ENCODE assay signal across 1 cellular context in the genomic region with DNA sequence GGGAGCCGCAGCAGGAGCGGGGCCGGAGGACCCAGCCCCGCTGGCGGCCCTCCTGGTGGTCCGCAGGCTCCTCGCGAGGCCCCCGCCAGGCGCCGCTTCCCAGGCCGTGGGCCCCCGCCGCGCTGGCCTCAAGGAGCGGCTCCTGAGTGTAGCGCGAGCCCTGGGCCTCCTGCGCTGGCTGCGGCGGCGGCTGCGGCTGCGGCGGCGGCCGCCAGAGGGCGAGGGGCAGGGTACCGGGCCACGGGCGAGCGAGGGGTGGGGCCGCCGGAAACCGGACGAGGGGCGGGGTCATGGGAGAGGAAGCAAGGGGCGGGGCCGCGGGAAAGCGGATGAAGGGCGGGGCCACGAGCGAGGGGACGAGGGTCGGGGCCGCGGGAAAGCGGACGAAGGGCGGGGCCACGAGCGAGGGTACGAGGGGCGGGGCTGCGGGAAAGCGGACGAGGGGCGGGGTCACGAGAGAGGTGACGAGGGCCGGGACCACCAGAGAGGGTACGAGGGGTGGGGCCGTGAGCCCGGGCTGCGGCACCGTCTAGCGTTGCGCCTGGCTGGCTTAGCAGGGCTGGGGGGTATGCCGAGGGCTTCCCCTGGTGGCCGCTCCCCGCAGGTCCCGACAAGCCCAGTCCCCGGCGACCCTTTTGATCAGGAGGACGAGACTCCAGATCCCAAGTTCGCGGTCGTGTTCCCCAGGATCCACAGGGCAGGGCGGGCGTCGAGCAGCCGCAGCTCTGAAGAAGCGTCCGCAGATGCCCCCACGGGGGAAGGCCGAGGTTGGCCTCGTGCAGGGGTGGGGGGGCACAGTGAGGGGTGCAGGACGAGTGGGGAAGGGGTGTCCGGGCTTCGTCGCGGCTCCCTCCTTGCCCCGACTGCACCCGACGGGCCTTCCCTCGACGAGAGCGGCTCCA.
TF ChIP-seq lines count a peak whose summit lies in the region.

No MANE protein-coding gene starts in this region.

TF ChIP-seq in K562, 482 proteins besides CTCF, POLR2A, EP300 and RAD21 (continued from another document and continues in another):
- TF ChIP-seq ARID3B (CRISPR knock-in tag; IDR thresholded peaks at IDR 0.05; ENCODE audit: borderline replicate concordance), result no peak
- TF ChIP-seq GTF2F1 (IDR thresholded peaks at IDR 0.05; ENCODE audit: low read depth, low read length), result no peak
- TF ChIP-seq, protein P1, sequence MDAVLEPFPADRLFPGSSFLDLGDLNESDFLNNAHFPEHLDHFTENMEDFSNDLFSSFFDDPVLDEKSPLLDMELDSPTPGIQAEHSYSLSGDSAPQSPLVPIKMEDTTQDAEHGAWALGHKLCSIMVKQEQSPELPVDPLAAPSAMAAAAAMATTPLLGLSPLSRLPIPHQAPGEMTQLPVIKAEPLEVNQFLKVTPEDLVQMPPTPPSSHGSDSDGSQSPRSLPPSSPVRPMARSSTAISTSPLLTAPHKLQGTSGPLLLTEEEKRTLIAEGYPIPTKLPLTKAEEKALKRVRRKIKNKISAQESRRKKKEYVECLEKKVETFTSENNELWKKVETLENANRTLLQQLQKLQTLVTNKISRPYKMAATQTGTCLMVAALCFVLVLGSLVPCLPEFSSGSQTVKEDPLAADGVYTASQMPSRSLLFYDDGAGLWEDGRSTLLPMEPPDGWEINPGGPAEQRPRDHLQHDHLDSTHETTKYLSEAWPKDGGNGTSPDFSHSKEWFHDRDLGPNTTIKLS (IDR thresholded peaks at IDR 0.05; ENCODE audit: borderline replicate concordance, low read depth), result 0 out of 2 replicates have a peak, but pooled peaks have one; percentile 27
- TF ChIP-seq NR1H2 (CRISPR knock-in tag; IDR thresholded peaks at IDR 0.05), result 0 out of 2 replicates have a peak, but pooled peaks have one; percentile 56
- TF ChIP-seq, protein P2, sequence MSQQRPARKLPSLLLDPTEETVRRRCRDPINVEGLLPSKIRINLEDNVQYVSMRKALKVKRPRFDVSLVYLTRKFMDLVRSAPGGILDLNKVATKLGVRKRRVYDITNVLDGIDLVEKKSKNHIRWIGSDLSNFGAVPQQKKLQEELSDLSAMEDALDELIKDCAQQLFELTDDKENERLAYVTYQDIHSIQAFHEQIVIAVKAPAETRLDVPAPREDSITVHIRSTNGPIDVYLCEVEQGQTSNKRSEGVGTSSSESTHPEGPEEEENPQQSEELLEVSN (IDR thresholded peaks at IDR 0.05; ENCODE audit: borderline replicate concordance in 1 of 2, extremely low read depth in 1 of 2, insufficient read depth in 1 of 2, insufficient read length in 1 of 2, low read depth in 1 of 2, low read length in 1 of 2, poor library complexity in 1 of 2, severe bottlenecking in 1 of 2), result peak; percentile 3 to 90
- no peak for TF ChIP-seq ATF1 (CRISPR knock-in tag; IDR thresholded peaks at IDR 0.05)
- TF ChIP-seq ATF1 (tag; IDR thresholded peaks at IDR 0.05), result 0 out of 2 replicates have a peak, but pooled peaks have one; percentile 9
- peak; percentile 48 for TF ChIP-seq HNRNPLL (IDR thresholded peaks at IDR 0.05; ENCODE audit: low read depth, low read length, poor library complexity, severe bottlenecking)
- no peak for TF ChIP-seq ZMIZ1 (IDR thresholded peaks at IDR 0.05; ENCODE audit: low read depth in 2 of 2, low read length in 2 of 2)
- TF ChIP-seq RERE (CRISPR knock-in tag; IDR thresholded peaks at IDR 0.05; ENCODE audit: borderline replicate concordance), result 0 out of 2 replicates have a peak, but pooled peaks have one; percentile 42
- TF ChIP-seq REST (CRISPR knock-in tag; IDR thresholded peaks at IDR 0.05; ENCODE audit: low read depth), result 0 out of 2 replicates have a peak, but pooled peaks have one; percentile 1
- peak; percentile 26; the same call in 1 of the 2 replicates for TF ChIP-seq ESRRA (IDR thresholded peaks at IDR 0.05; ENCODE audit: borderline replicate concordance, low read depth)
- TF ChIP-seq, protein P3, sequence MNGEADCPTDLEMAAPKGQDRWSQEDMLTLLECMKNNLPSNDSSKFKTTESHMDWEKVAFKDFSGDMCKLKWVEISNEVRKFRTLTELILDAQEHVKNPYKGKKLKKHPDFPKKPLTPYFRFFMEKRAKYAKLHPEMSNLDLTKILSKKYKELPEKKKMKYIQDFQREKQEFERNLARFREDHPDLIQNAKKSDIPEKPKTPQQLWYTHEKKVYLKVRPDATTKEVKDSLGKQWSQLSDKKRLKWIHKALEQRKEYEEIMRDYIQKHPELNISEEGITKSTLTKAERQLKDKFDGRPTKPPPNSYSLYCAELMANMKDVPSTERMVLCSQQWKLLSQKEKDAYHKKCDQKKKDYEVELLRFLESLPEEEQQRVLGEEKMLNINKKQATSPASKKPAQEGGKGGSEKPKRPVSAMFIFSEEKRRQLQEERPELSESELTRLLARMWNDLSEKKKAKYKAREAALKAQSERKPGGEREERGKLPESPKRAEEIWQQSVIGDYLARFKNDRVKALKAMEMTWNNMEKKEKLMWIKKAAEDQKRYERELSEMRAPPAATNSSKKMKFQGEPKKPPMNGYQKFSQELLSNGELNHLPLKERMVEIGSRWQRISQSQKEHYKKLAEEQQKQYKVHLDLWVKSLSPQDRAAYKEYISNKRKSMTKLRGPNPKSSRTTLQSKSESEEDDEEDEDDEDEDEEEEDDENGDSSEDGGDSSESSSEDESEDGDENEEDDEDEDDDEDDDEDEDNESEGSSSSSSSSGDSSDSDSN (IDR thresholded peaks at IDR 0.05; ENCODE audit: borderline replicate concordance in 1 of 2, low read depth in 2 of 2, low read length in 2 of 2), result peak in 1 of 2 experiments; percentile 69; a peak in 2 of 4 replicates
- TF ChIP-seq RBFOX2 (IDR thresholded peaks at IDR 0.05; ENCODE audit: low read depth, low read length), result peak; percentile 57; the same call in 1 of the 2 replicates
- 0 out of 2 replicates have a peak, but pooled peaks have one; percentile 34 for TF ChIP-seq ZNF76 (CRISPR knock-in tag; IDR thresholded peaks at IDR 0.05; ENCODE audit: borderline replicate concordance)
- TF ChIP-seq MAZ (CRISPR knock-in tag; conservative IDR thresholded peaks at IDR 0.05 in 1 of 2, IDR thresholded peaks at IDR 0.05 in 1 of 2), result peak; percentile 70 to 91
- TF ChIP-seq MIER1 (IDR thresholded peaks at IDR 0.05; ENCODE audit: low read depth), result no peak
- TF ChIP-seq NEUROD1 (IDR thresholded peaks at IDR 0.05; ENCODE audit: borderline replicate concordance, low read depth, low read length, partially characterized antibody), result peak; percentile 34
- TF ChIP-seq RBM25 (IDR thresholded peaks at IDR 0.05; ENCODE audit: low read depth, low read length, severe bottlenecking), result peak; percentile 40
- peak; percentile 86 for TF ChIP-seq L3MBTL2 (IDR thresholded peaks at IDR 0.05)
- TF ChIP-seq TGIF2 (CRISPR knock-in tag; IDR thresholded peaks at IDR 0.05), result no peak
- TF ChIP-seq, protein P4, sequence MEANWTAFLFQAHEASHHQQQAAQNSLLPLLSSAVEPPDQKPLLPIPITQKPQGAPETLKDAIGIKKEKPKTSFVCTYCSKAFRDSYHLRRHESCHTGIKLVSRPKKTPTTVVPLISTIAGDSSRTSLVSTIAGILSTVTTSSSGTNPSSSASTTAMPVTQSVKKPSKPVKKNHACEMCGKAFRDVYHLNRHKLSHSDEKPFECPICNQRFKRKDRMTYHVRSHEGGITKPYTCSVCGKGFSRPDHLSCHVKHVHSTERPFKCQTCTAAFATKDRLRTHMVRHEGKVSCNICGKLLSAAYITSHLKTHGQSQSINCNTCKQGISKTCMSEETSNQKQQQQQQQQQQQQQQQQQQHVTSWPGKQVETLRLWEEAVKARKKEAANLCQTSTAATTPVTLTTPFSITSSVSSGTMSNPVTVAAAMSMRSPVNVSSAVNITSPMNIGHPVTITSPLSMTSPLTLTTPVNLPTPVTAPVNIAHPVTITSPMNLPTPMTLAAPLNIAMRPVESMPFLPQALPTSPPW (CRISPR knock-in tag; IDR thresholded peaks at IDR 0.05), result peak; percentile 91
- no peak for TF ChIP-seq ESRRB (CRISPR knock-in tag; IDR thresholded peaks at IDR 0.05; ENCODE audit: borderline replicate concordance)
- TF ChIP-seq SMC3 (conservative IDR thresholded peaks at IDR 0.05; ENCODE audit: insufficient read depth, low read depth, low read length), result peak; percentile 47
- TF ChIP-seq ZNF766 (CRISPR knock-in tag; conservative IDR thresholded peaks at IDR 0.05), result 0 out of 2 replicates have a peak, but pooled peaks have one; percentile 45
